In genomic region chr13:44934724-44935123, GRCh38 we compare ENCODE assay signal across 10 cellular contexts. TPM values are rescaled to one million over a fixed set of nuclear protein-coding genes. Genes with fewer than 3 reads are reported as not detected.
DNase-seq lines count a peak whose midpoint lies in the region; ATAC-seq and TF ChIP-seq lines count a peak whose summit lies in the region.
"Had no signal": no experiment of that assay in that cellular context is flagged by ENCODE, and none has a peak within 500 bp of the region (broad histone marks: within the 10 kb centered on the region; RNA-seq: fewer than 3 reads in every experiment).

No MANE protein-coding gene starts in this region.

- TF ChIP-seq CTCF in AG10803 (conservative IDR thresholded peaks at IDR 0.05; ENCODE audit: low read length), result no peak
- no peak for TF ChIP-seq CTCF in fibroblast of villous mesenchyme (IDR thresholded peaks at IDR 0.05; ENCODE audit: insufficient read depth, low read depth, low read length)

- H3K36me3 ChIP-seq in SK-N-MC (ENCODE audit: insufficient read depth, low read length), result no peaks in the 10 kb centered on the region

- ATAC-seq in HG03432 (IDR thresholded peaks at IDR 0.05; ENCODE audit: unreplicated experiment) (no peak), GM21515 (IDR thresholded peaks at IDR 0.05; ENCODE audit: unreplicated experiment) (no peak)

- DNase-seq in AG10803 (ENCODE audit: low read depth) (peak; percentile 77), H4 (ENCODE audit: low spot score) (peak; percentile 14), SK-N-MC (ENCODE audit: low read depth, low spot score) (no peak), fibroblast of villous mesenchyme (ENCODE audit: low read depth) (peak; percentile 51), NCI-H2196 treated with DMSO at 0.1 percent for 48 hours (lab: John Stamatoyannopoulos, UW; ENCODE audit: unreplicated experiment) (no peak)
- DNase-seq in stimulated activated CD4-positive, alpha-beta T cell treated with anti-CD3 and anti-CD28 coated beads, Interleukin-4, amount 100 ng/mL, for 24 hours, result no peak
- DNase-seq: COR-L47, NCI-H446 had no signal

- H3K9me3 ChIP-seq in SK-N-MC (ENCODE audit: low read depth, low read length), result no peaks in the 10 kb centered on the region

- H3K4me3 ChIP-seq in AG10803 (ENCODE audit: low read length) (no peak overlapping the region), SK-N-MC (no peak overlapping the region), fibroblast of villous mesenchyme (ENCODE audit: low read depth, low read length) (no peak overlapping the region)

- peak overlapping the region; percentile 37 for H3K27ac ChIP-seq in SK-N-MC

- no peak overlapping the region for H3K9ac ChIP-seq in SK-N-MC (ENCODE audit: insufficient read length)

RNA-seq across cellular contexts. Expression of gene NUFIP1, which starts 54.5 kb away (rescaled TPM):
- total RNA-seq in H4 (2014; rRNA removed; shearing (Covaris generic)), result 3.1 and 3.9 TPM in 2 replicates
- total RNA-seq in fibroblast of villous mesenchyme, result 4.2 and 4.7 TPM in 2 replicates

RNA-seq across cellular contexts. Expression of gene GPALPP1, which starts 54.6 kb away (rescaled TPM):
- 16.2 and 16.6 TPM in 2 replicates for total RNA-seq in H4 (2014; rRNA removed; shearing (Covaris generic))
- total RNA-seq in fibroblast of villous mesenchyme, result 23.8 and 31.1 TPM in 2 replicates

Comparison
In these comparisons a context has a peak if more than half of its experiments do, and no peak if none do; other contexts are left out.
1. DNase-seq: peak in AG10803 (single experiment), H4 (single experiment) and fibroblast of villous mesenchyme (single experiment); none in SK-N-MC (single experiment), NCI-H2196 treated with DMSO at 0.1 percent for 48 hours (single experiment) and stimulated activated CD4-positive, alpha-beta T cell treated with anti-CD3 and anti-CD28 coated beads, Interleukin-4, amount 100 ng/mL, for 24 hours (single experiment).